22 cellular contexts compared by ENCODE assay signal in genomic region chr5:125464847-125465432, GRCh38.
"Had no signal": no experiment of that assay in that cellular context is flagged by ENCODE, and none has a peak within 500 bp of the region (broad histone marks: within the 10 kb centered on the region; RNA-seq: fewer than 3 reads in every experiment).

No MANE protein-coding gene starts in this region.

- H3K4me3 Mint-ChIP-seq: T-cell had no signal

- ATAC-seq: T-cell had no signal

- H3K36me3 ChIP-seq: MG63 had no signal

- H3K27me3 Mint-ChIP-seq: T-cell had no signal

- H3K9ac ChIP-seq: SK-N-SH had no signal

- H3K9me3 ChIP-seq: MG63 had no signal

- H3K4me2 ChIP-seq: SK-N-SH had no signal

- H3K4me1 Mint-ChIP-seq: T-cell had no signal

- H3K27ac ChIP-seq: RWPE1 had no signal

- H3K36me3 Mint-ChIP-seq: T-cell had no signal

- DNase-seq: Karpas-422, KG1, MG63, MV-4-11, NCI-H1048, NCI-H1105, NCI-H1417, NCI-H1436 treated with DMSO at 0.1 percent for 48 hours, NCI-H1694, NCI-H187 treated with DMSO at 0.1 percent for 48 hours, NCI-H2029 treated with DMSO at 0.1 percent for 48 hours, NCI-H2171 treated with DMSO at 0.1 percent for 48 hours, NCI-H345, NCI-H446 treated with DMSO at 0.1 percent for 48 hours, NCI-H524, NCI-H526 treated with DMSO at 0.1 percent for 48 hours, NCI-H748 treated with DMSO at 0.1 percent for 48 hours, SHP77, SK-N-SH, SW 1271, T-cell had no signal

- H3K27me3 ChIP-seq: MG63 had no signal

- H3K27ac Mint-ChIP-seq: T-cell had no signal

- H3K4me3 ChIP-seq: MG63 had no signal
